32 cellular contexts compared by ENCODE assay signal in the genomic region with DNA sequence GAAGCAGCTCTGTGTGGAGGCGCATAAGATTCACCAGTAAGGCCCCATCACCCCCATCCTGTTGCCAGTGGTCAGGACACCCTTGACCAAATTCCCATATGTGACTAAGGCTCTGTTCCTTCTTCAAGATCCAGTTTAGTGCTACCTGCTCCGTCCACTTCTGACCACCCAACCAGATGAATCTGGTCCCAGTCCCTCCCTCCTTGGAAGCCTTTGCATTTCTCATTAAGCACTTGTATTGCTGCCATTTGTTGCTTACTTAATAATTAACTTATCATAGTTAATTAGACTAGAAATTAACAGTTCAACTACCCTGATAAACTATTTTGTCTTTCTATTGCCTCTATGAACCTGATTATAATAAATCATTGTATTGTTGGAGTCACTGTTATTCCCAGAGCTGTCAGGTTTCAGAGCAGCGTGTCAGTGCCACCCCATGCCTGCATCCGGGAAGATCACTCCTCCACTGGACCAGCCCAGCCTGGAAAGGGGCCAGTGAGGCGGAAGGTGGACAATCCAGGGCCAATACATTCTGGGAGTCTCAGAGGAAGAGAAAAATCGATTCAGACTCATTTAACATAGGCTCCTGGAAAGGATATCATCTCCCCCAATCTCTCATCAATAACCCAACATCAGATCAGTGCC. TPM values are rescaled to one million over a fixed set of nuclear protein-coding genes. Genes with fewer than 3 reads are reported as not detected.
"Had no signal": no experiment of that assay in that cellular context is flagged by ENCODE, and none has a peak within 500 bp of the region (broad histone marks: within the 10 kb centered on the region; RNA-seq: fewer than 3 reads in every experiment).

No MANE protein-coding gene starts in this region.

- H3K4me1 Mint-ChIP-seq: natural killer cell, neural crest cell had no signal

- H3K36me3 ChIP-seq: esophagus muscularis mucosa, gastrocnemius medialis, heart right ventricle, ovary, spleen, stomach, thoracic aorta, transverse colon had no signal

- H3K36me3 Mint-ChIP-seq: natural killer cell had no signal

- H3K9me3 ChIP-seq: gastrocnemius medialis, ovary, thoracic aorta, transverse colon had no signal

- H3K4me3 ChIP-seq: coronary artery, esophagus muscularis mucosa, gastrocnemius medialis, heart right ventricle, mucosa of descending colon, ovary, spleen, stomach, thoracic aorta, transverse colon had no signal

- H3K27ac Mint-ChIP-seq: natural killer cell had no signal

- H3K4me1 ChIP-seq: esophagus muscularis mucosa, gastrocnemius medialis, heart right ventricle, spleen, stomach, transverse colon had no signal

- DNase-seq: central memory CD4-positive, alpha-beta T cell; effector CD8-positive, alpha-beta T cell; gastrocnemius medialis; heart right ventricle; hypothalamus; left cardiac atrium; left ventricle myocardium superior; mucosa of descending colon; natural killer cell; ovary; right cardiac atrium; spleen; stimulated activated CD4-positive, alpha-beta T cell treated with anti-CD3 and anti-CD28 coated beads, Interleukin-2, amount 100 ng/mL, for 24 hours; stimulated activated CD4-positive, alpha-beta T cell treated with anti-CD3 and anti-CD28 coated beads, Interleukin-4, amount 100 ng/mL, for 4 hours; stimulated activated naive CD4-positive, alpha-beta T cell; stomach; substantia nigra; transverse colon had no signal

- H3K4me3 Mint-ChIP-seq: natural killer cell, neural crest cell had no signal

- H3K27me3 ChIP-seq: esophagus muscularis mucosa, gastrocnemius medialis, heart right ventricle, ovary, stomach, transverse colon had no signal

- FAIRE-seq: islet of Langerhans had no signal

- H3K9me3 Mint-ChIP-seq: natural killer cell had no signal

- H3K27ac ChIP-seq: coronary artery, esophagus muscularis mucosa, gastrocnemius medialis, heart right ventricle, ovary, spleen, stomach, thoracic aorta, transverse colon had no signal

- ATAC-seq: gastrocnemius medialis, heart right ventricle, left cardiac atrium, left ventricle myocardium superior, mucosa of descending colon, natural killer cell, right cardiac atrium had no signal

RNA-seq across cellular contexts. Expression of gene NAT8, which starts 9.5 kb away (rescaled TPM):
- total RNA-seq: chondrocyte, dermis microvascular lymphatic vessel endothelial cell, esophagus muscularis mucosa, fibroblast of villous mesenchyme, heart right ventricle, left cardiac atrium, left ventricle myocardium superior, lung microvascular endothelial cell, mesenteric fat pad, myocyte, natural killer cell, neural crest cell, posterior vena cava, right cardiac atrium, skeletal muscle tissue, stomach, thoracic aorta, ureter had no signal
- polyA plus RNA-seq: heart right ventricle, right cardiac atrium, stomach had no signal
